26 cellular contexts compared by ENCODE assay signal in the genomic region with DNA sequence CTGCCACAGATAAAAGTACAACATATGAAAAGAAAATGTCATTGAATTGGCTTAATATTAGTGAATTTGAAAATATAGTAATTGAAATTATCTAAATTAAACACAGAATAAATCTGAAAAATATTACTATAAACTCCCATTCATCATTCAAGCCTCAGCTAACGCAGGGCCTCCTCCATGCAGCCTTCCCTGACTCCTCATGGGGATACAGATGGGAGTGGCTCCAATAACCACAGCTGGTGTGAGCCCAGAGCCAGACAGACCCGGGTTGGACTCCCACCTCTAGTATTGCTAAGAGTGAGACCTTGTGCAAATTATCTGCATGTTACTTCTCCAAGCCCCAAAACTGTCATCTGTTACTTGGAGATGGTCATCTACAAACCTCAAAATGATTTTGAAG.
"Had no signal": no experiment of that assay in that cellular context is flagged by ENCODE, and none has a peak within 500 bp of the region (broad histone marks: within the 10 kb centered on the region; RNA-seq: fewer than 3 reads in every experiment).

No MANE protein-coding gene starts in this region.

- H3K4me1 ChIP-seq: stomach, suprapubic skin, testis, thyroid gland, tibial artery, tibial nerve, transverse colon, upper lobe of left lung, upper lobe of right lung, uterus, vagina had no signal

- ATAC-seq: stimulated activated effector memory CD8-positive, alpha-beta T cell treated with anti-CD3 and anti-CD28 coated beads, Interleukin-12 subunit alpha, Interleukin-12 subunit beta, amount 100 ng/mL, for 72 hours; stimulated activated memory B cell treated with anti-CD40 and anti-IgM and Interleukin-4, amounts not matched to agents 10 μg/mL and 1 μg/mL and 100 μg/mL, for 72 hours; stimulated activated naive B cell treated with anti-CD40 and anti-IgM and Interleukin-4, amounts not matched to agents 10 μg/mL and 1 μg/mL and 100 μg/mL, for 72 hours; stimulated activated naive CD8-positive, alpha-beta T cell treated with anti-CD3 and anti-CD28 coated beads, Interleukin-15, amount 100 ng/mL, for 72 hours; stimulated activated naive CD8-positive, alpha-beta T cell treated with anti-CD3 and anti-CD28 coated beads, Interleukin-15, Interleukin-2, amounts not matched to agents 100 U/mL and 50 U/mL, for 24 hours; upper lobe of right lung had no signal

- H3K4me3 ChIP-seq: stomach, suprapubic skin, testis, thoracic aorta, thyroid gland, tibial artery, tibial nerve, transverse colon, upper lobe of left lung, upper lobe of right lung, uterus, vagina had no signal

- DNase-seq: stimulated activated CD4-positive, alpha-beta T cell treated with anti-CD3 and anti-CD28 coated beads, Interleukin-2, amount 100 ng/mL, for 48 hours; stimulated activated CD4-positive, alpha-beta T cell treated with anti-CD3 and anti-CD28 coated beads, Interleukin-4, amount 100 ng/mL, for 1 hour; stimulated activated CD4-positive, alpha-beta T cell treated with anti-CD3 and anti-CD28 coated beads, Interleukin-4, amount 100 ng/mL, for 24 hours; stimulated activated CD4-positive, alpha-beta T cell treated with anti-CD3 and anti-CD28 coated beads, Interleukin-4, amount 100 ng/mL, for 4 hours; stimulated activated CD8-positive, alpha-beta memory T cell treated with anti-CD3 and anti-CD28 coated beads, Interleukin-4, amount 100 ng/mL, for 48 hours; stimulated activated naive B cell treated with anti-CD40 and anti-IgM and Interleukin-4, amounts not matched to agents 10 μg/mL and 1 μg/mL and 100 μg/mL, for 72 hours; stimulated activated naive CD4-positive, alpha-beta T cell; stimulated activated naive CD4-positive, alpha-beta T cell treated with Interleukin-2 at 50 U/mL for 16 hours; stimulated activated naive CD8-positive, alpha-beta T cell treated with anti-CD3 and anti-CD28 coated beads, Interleukin-15, amount 100 ng/mL, for 72 hours; stimulated activated naive CD8-positive, alpha-beta T cell treated with anti-CD3 and anti-CD28 coated beads, Interleukin-15, Interleukin-2, amounts not matched to agents 100 U/mL and 50 U/mL, for 24 hours; stomach; substantia nigra; testis; thyroid gland; tibial artery; transverse colon; trophoblast cell; upper lobe of right lung; uterus had no signal

- H3K36me3 ChIP-seq: stomach, suprapubic skin, thoracic aorta, thyroid gland, tibial artery, tibial nerve, transverse colon, upper lobe of left lung, upper lobe of right lung, uterus, vagina had no signal

- H3K9me3 ChIP-seq: suprapubic skin, testis, thoracic aorta, thyroid gland, tibial artery, transverse colon, upper lobe of right lung, uterus, vagina had no signal

- H3K27me3 ChIP-seq: testis, transverse colon, upper lobe of left lung, uterus, vagina had no signal

- H3K27ac ChIP-seq: stomach, suprapubic skin, testis, thoracic aorta, thyroid gland, tibial artery, tibial nerve, transverse colon, upper lobe of left lung, upper lobe of right lung, uterus, vagina had no signal
